Comparison of ENCODE assay signal across 8 cellular contexts in the genomic region with DNA sequence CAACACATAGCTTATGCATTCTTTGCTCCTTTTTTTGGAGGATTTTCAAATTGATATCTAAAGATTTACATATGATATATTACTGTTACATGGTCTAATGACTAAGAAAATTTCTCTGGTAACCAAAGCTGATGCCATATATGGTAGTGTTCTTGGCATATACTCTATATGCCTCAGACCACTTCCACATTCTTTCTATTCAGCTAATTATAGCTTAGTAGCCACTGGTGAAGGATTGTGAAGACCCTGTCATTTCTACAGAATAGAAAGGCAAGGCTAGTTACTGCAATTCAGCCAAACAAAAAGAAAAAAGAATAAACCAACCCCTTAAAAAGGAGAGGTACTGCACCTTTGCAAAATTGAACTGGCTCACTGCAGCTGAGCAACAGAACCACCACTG. TPM values are rescaled to one million over a fixed set of nuclear protein-coding genes. Genes with fewer than 3 reads are reported as not detected.
DNase-seq lines count a peak whose midpoint lies in the region; ATAC-seq, FAIRE-seq and TF ChIP-seq lines count a peak whose summit lies in the region.

No MANE protein-coding gene starts in this region.

- no peaks in the 10 kb centered on the region for H3K9me1 ChIP-seq in endothelial cell of umbilical vein (replicated peaks; ENCODE audit: control insufficient read depth, extremely low read depth, insufficient read depth, low read length)

- H3K4me2 ChIP-seq in PC-3 (ENCODE audit: low read length) (peak overlapping the region; percentile 84), endothelial cell of umbilical vein (ENCODE audit: insufficient read depth, low read length) (peak overlapping the region; percentile 89)

- intact Hi-C loops in PC-3 (cut with micrococcal nuclease) (no loop called here), endothelial cell of umbilical vein (cut with micrococcal nuclease) (no loop called here)

- no peaks in the 10 kb centered on the region for H3K9me2 ChIP-seq in PC-3 (replicated peaks; ENCODE audit: low read length)

- POLR2A ChIA-PET in PC-3 (lab: Charles Lee; ENCODE audit: unreplicated experiment): interaction anchor here (0.6 to 0.8 kb wide), 3 partner anchors 14 to 1888 kb away, joined by 3 to 5 read pairs (median 4); no protein-coding TSS in a partner anchor
- POLR2A ChIA-PET in endothelial cell of umbilical vein (lab: Charles Lee): interaction anchor here (0.8 to 2.4 kb wide), 6 partner anchors 12 to 257 kb away, joined by 3 to 10 read pairs (median 4); partner anchors contain the start of genes CCM2 and H2AZ2

- CTCF ChIA-PET in PC-3 (lab: Charles Lee) (interaction anchor here (0.6 to 1.4 kb wide), 2 partner anchors 23 to 24 kb away, joined by 3 to 4 read pairs; no protein-coding TSS in a partner anchor), endothelial cell of umbilical vein (lab: Charles Lee) (interaction anchor here (0.9 to 3.5 kb wide), 11 partner anchors 9 to 254 kb away, joined by 3 to 41 read pairs (median 5); partner anchors contain the start of gene H2AZ2)

- H3K9ac ChIP-seq in PC-3 (ENCODE audit: low read length) (peak overlapping the region; percentile 94; the same call in 1 of the 2 replicates), endothelial cell of umbilical vein (replicated peaks; ENCODE audit: extremely low read depth, insufficient read depth, low read length) (peak overlapping the region; percentile 58)

- peak overlapping the region; percentile 76 for H3K4me3 ChIP-seq in PC-3 (ENCODE audit: low read length)
- H3K4me3 ChIP-seq in endothelial cell of umbilical vein (replicated peaks in 1 of 3; ENCODE audit: insufficient read depth in 1 of 3, low read depth in 1 of 3, low read length in 3 of 3): peak overlapping the region; percentile 4 to 78 (median 8)
- peak overlapping the region; percentile 74 for H3K4me3 ChIP-seq in skeletal muscle cell (ENCODE audit: low read depth, low read length)

- no peak overlapping the region for H2AFZ ChIP-seq in PC-3 (ENCODE audit: low read length)
- no peak overlapping the region for H2AFZ ChIP-seq in endothelial cell of umbilical vein (ENCODE audit: low read depth, low read length)

- BruUV-seq in PC-3 (replicated peaks; lab: Mats Ljungman, UMichigan): no TSS peak
- no TSS peak for BruUV-seq in endothelial cell of umbilical vein (replicated peaks; lab: Mats Ljungman, UMichigan)

- dilution Hi-C loops in endothelial cell of umbilical vein (cut with MboI; ENCODE audit: extremely low pct_ligation_motif_present, low sequenced_read_pairs): no loop called here

- DNase-seq in NCI-H2029 (lab: John Stamatoyannopoulos, UW) (peak; percentile 10), NCI-H2029 treated with DMSO at 0.1 percent for 48 hours (lab: John Stamatoyannopoulos, UW) (no peak), PC-3 (peak; percentile 66), endothelial cell of umbilical vein (ENCODE audit: low read depth, low spot score) (peak; percentile 71), skeletal muscle cell (ENCODE audit: low read depth) (peak; percentile 53), NCI-H128 (lab: John Stamatoyannopoulos, UW; ENCODE audit: unreplicated experiment) (no peak)

- H3K27ac ChIP-seq in PC-3 (ENCODE audit: low read length): no peak overlapping the region
- H3K27ac ChIP-seq in endothelial cell of umbilical vein (ENCODE audit: insufficient read depth, low read depth, low read length): peak overlapping the region; percentile 42

- peaks cover 81% of the 10 kb centered on the region for H3K79me2 ChIP-seq in PC-3 (ENCODE audit: low read length)
- H3K79me2 ChIP-seq in endothelial cell of umbilical vein (ENCODE audit: control insufficient read depth, insufficient read depth, low read length): peaks cover 66% of the 10 kb centered on the region

- TF ChIP-seq CTCF in PC-3 (conservative IDR thresholded peaks at IDR 0.05; ENCODE audit: low read depth, low read length): no peak
- TF ChIP-seq CTCF in endothelial cell of umbilical vein (IDR thresholded peaks at IDR 0.05; ENCODE audit: extremely low read depth in 1 of 2, insufficient read depth in 1 of 2, low read depth in 1 of 2, low read length in 2 of 2): no peak

- H3K4me1 ChIP-seq in PC-3 (ENCODE audit: insufficient read depth, low read length): peaks cover 53% of the 10 kb centered on the region
- peaks cover 49% of the 10 kb centered on the region for H3K4me1 ChIP-seq in endothelial cell of umbilical vein (ENCODE audit: control insufficient read depth, extremely low read depth, insufficient read depth, low read length)

- H4K20me1 ChIP-seq in PC-3 (ENCODE audit: low read length) (peaks cover 50% of the 10 kb centered on the region), endothelial cell of umbilical vein (replicated peaks; ENCODE audit: control insufficient read depth, extremely low read depth, insufficient read depth, low read length) (peaks cover 10% of the 10 kb centered on the region)

- ATAC-seq in PC-3: peak; percentile 12
- no peak for ATAC-seq in HG02759 (IDR thresholded peaks at IDR 0.05; ENCODE audit: unreplicated experiment)
- no peak for ATAC-seq in HG02571 (IDR thresholded peaks at IDR 0.05; ENCODE audit: unreplicated experiment)

- no peaks in the 10 kb centered on the region for H3F3A ChIP-seq in PC-3 (ENCODE audit: low read length, unreplicated experiment)

- H3K36me3 ChIP-seq in PC-3 (ENCODE audit: low read depth, low read length): peaks cover 4% of the 10 kb centered on the region; the same call in 1 of the 2 replicates
- H3K36me3 ChIP-seq in endothelial cell of umbilical vein (ENCODE audit: control insufficient read depth in 2 of 2, extremely low read depth in 1 of 2, insufficient read depth in 2 of 2, low read length in 2 of 2): peaks cover 0 to 2% of the 10 kb centered on the region in 2 experiments

- H3K27me3 ChIP-seq in PC-3 (ENCODE audit: low read length) (no peaks in the 10 kb centered on the region), endothelial cell of umbilical vein (ENCODE audit: control insufficient read depth in 2 of 2, insufficient read depth in 2 of 2, low read length in 2 of 2) (no peaks in the 10 kb centered on the region)

- H3K9me3 ChIP-seq in PC-3 (ENCODE audit: low read length): no peaks in the 10 kb centered on the region
- H3K9me3 ChIP-seq in endothelial cell of umbilical vein (replicated peaks; ENCODE audit: control insufficient read depth, insufficient read depth, low read length): no peaks in the 10 kb centered on the region

- peak; percentile 44 for FAIRE-seq in endothelial cell of umbilical vein (lab: Jason Lieb, UNC)

- no peak for TF ChIP-seq POLR2A in endothelial cell of umbilical vein (IDR thresholded peaks at IDR 0.05; ENCODE audit: low read depth, low read length)

TF ChIP-seq in endothelial cell of umbilical vein, 7 proteins besides CTCF, POLR2A, EP300 and RAD21:
- TF ChIP-seq FOS (IDR thresholded peaks at IDR 0.05; ENCODE audit: borderline replicate concordance, insufficient read depth, low read length): peak; percentile 13
- TF ChIP-seq EZH2 (IDR thresholded peaks at IDR 0.05; ENCODE audit: borderline replicate concordance, low read depth, low read length, severe bottlenecking): no peak
- TF ChIP-seq POLR2AphosphoS5 (IDR thresholded peaks at IDR 0.05; ENCODE audit: insufficient read depth, low read depth, low read length): no peak
- no peak for TF ChIP-seq GATA2 (IDR thresholded peaks at IDR 0.05; ENCODE audit: insufficient read depth, insufficient read length, low read depth, low read length)
- TF ChIP-seq, protein P1, sequence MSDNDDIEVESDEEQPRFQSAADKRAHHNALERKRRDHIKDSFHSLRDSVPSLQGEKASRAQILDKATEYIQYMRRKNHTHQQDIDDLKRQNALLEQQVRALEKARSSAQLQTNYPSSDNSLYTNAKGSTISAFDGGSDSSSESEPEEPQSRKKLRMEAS (IDR thresholded peaks at IDR 0.05; ENCODE audit: insufficient read depth, insufficient read length): no peak
- no peak for TF ChIP-seq JUN (IDR thresholded peaks at IDR 0.05; ENCODE audit: borderline replicate concordance, insufficient read depth, insufficient read length, low read depth)
- no peak for TF ChIP-seq MYC (IDR thresholded peaks at IDR 0.05; ENCODE audit: low read depth, low read length)

RNA-seq across cellular contexts. Expression of gene PURB, which starts 3.7 kb away (rescaled TPM):
- total RNA-seq in PC-3 (2014; rRNA removed) (8.9 and 14.6 TPM in 2 replicates), endothelial cell of umbilical vein (25.0 and 25.5 TPM in 2 replicates)
- polyA plus RNA-seq in endothelial cell of umbilical vein: 2.2 and 2.7 TPM in 2 replicates
- 5.0 and 5.1 TPM in 2 replicates for polyA plus RNA-seq in endothelial cell of umbilical vein (2011; cell fraction: cytosol; rRNA removed)
- polyA plus RNA-seq in endothelial cell of umbilical vein (2011; cell fraction: nucleus; rRNA removed): 5.1 and 6.9 TPM in 2 replicates
- polyA plus RNA-seq in endothelial cell of umbilical vein (2012): 8.3 and 14.1 TPM in 2 replicates
- 5.9 and 6.2 TPM in 2 replicates for polyA minus RNA-seq in endothelial cell of umbilical vein
- 11.9 TPM for polyA minus RNA-seq in endothelial cell of umbilical vein (2011; cell fraction: cytosol; rRNA and poly(A)+ RNA removed)
- polyA minus RNA-seq in endothelial cell of umbilical vein (2011; cell fraction: nucleus; rRNA and poly(A)+ RNA removed): 9.7 and 10.6 TPM in 2 replicates

RNA-seq across cellular contexts. Expression of gene H2AZ2, which starts 33.7 kb away (rescaled TPM):
- total RNA-seq in PC-3 (2014; rRNA removed) (376 and 400 TPM in 2 replicates), endothelial cell of umbilical vein (226 and 232 TPM in 2 replicates)
- 192 and 225 TPM in 2 replicates for polyA plus RNA-seq in endothelial cell of umbilical vein
- 270 and 309 TPM in 2 replicates for polyA plus RNA-seq in endothelial cell of umbilical vein (2011; cell fraction: cytosol; rRNA removed)
- 101 and 114 TPM in 2 replicates for polyA plus RNA-seq in endothelial cell of umbilical vein (2011; cell fraction: nucleus; rRNA removed)
- polyA plus RNA-seq in endothelial cell of umbilical vein (2012): 151 and 242 TPM in 2 replicates
- 134 and 158 TPM in 2 replicates for polyA minus RNA-seq in endothelial cell of umbilical vein
- 101 TPM for polyA minus RNA-seq in endothelial cell of umbilical vein (2011; cell fraction: cytosol; rRNA and poly(A)+ RNA removed)
- 26.6 and 40.5 TPM in 2 replicates for polyA minus RNA-seq in endothelial cell of umbilical vein (2011; cell fraction: nucleus; rRNA and poly(A)+ RNA removed)

Comparison
In these comparisons a context has a peak if more than half of its experiments do, and no peak if none do; other contexts are left out.
1. DNase-seq: peak in NCI-H2029 (single experiment), PC-3 (single experiment), endothelial cell of umbilical vein (single experiment) and skeletal muscle cell (single experiment); none in NCI-H2029 treated with DMSO at 0.1 percent for 48 hours (single experiment) and NCI-H128 (single experiment).
2. H3K4me3 ChIP-seq: peak in every context shown above with its lines; median percentile 76 in PC-3; 74 in skeletal muscle cell; 8 in endothelial cell of umbilical vein.